Comparison of ENCODE assay signal across 1 cellular context in the genomic region with DNA sequence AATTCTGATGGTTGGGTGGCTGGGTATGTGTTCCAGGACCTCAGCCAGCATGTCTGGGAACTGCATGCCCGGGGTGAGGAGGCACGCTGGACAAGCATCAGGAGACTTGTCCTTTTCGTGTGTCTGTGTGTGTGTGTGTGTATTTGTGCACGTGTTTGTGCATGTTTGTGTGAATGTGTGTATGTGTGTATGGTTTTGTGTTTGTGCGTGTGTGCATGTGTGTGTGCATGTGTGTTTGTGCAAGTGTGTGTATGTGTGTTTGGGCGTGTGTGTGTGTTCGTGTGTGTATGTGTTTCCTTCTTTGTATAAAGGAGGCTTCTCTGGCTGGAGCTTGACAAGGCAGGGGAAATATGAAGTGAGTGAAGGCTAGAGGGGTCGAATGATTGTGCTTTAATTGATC.
TF ChIP-seq lines count a peak whose summit lies in the region.

No MANE protein-coding gene starts in this region.

TF ChIP-seq in HepG2, 621 proteins besides CTCF, POLR2A, EP300 and RAD21 (continued from another document):
- TF ChIP-seq, protein P1, sequence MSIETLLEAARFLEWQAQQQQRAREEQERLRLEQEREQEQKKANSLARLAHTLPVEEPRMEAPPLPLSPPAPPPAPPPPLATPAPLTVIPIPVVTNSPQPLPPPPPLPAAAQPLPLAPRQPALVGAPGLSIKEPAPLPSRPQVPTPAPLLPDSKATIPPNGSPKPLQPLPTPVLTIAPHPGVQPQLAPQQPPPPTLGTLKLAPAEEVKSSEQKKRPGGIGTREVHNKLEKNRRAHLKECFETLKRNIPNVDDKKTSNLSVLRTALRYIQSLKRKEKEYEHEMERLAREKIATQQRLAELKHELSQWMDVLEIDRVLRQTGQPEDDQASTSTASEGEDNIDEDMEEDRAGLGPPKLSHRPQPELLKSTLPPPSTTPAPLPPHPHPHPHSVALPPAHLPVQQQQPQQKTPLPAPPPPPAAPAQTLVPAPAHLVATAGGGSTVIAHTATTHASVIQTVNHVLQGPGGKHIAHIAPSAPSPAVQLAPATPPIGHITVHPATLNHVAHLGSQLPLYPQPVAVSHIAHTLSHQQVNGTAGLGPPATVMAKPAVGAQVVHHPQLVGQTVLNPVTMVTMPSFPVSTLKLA (IDR thresholded peaks at IDR 0.05), result peak; percentile 71
- TF ChIP-seq, protein P2, sequence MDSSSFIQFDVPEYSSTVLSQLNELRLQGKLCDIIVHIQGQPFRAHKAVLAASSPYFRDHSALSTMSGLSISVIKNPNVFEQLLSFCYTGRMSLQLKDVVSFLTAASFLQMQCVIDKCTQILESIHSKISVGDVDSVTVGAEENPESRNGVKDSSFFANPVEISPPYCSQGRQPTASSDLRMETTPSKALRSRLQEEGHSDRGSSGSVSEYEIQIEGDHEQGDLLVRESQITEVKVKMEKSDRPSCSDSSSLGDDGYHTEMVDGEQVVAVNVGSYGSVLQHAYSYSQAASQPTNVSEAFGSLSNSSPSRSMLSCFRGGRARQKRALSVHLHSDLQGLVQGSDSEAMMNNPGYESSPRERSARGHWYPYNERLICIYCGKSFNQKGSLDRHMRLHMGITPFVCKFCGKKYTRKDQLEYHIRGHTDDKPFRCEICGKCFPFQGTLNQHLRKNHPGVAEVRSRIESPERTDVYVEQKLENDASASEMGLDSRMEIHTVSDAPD (CRISPR knock-in tag; IDR thresholded peaks at IDR 0.05), result no peak
